Comparison of ENCODE assay signal across 8 cellular contexts in genomic region chrX:150567645-150568319, GRCh38. TPM values are rescaled to one million over a fixed set of nuclear protein-coding genes. Genes with fewer than 3 reads are reported as not detected.
A peak's percentile ranks its signal among the peaks of the same experiment; 100 is the strongest.
DNase-seq lines count a peak whose midpoint lies in the region; ATAC-seq, FAIRE-seq and TF ChIP-seq lines count a peak whose summit lies in the region.

No MANE protein-coding gene starts in this region.

- H3K27me3 Mint-ChIP-seq in IgD-negative memory B cell (peaks cover 2% of the 10 kb centered on the region), nephron (ENCODE audit: low read depth) (no peaks in the 10 kb centered on the region)

- peaks cover 0 to 6% (median 0%) of the 10 kb centered on the region in 11 experiments; a peak in 2 of 22 replicates for H3K9me3 ChIP-seq in BLaER1 treated with 17β-estradiol and CSF1 and Interleukin-3, amounts not matched to agents 10 nM and 100 nM (replicated peaks in 1 of 11)

- H4K20me1 ChIP-seq in BLaER1 treated with 17β-estradiol and CSF1 and Interleukin-3, amounts not matched to agents 10 nM and 100 nM, result peaks cover 0 to 20% (median 7%) of the 10 kb centered on the region in 11 experiments; a peak in 5 of 22 replicates

- H3K4me1 ChIP-seq in BLaER1 treated with 17β-estradiol and CSF1 and Interleukin-3, amounts not matched to agents 10 nM and 100 nM, result peaks cover 27 to 35% (median 31%) of the 10 kb centered on the region in 10 experiments

- H3K36me3 Mint-ChIP-seq in IgD-negative memory B cell (no peaks in the 10 kb centered on the region), nephron (ENCODE audit: low read depth) (no peaks in the 10 kb centered on the region)

- no peak overlapping the region for H3K9ac ChIP-seq in BLaER1 treated with 17β-estradiol and CSF1 and Interleukin-3, amounts not matched to agents 10 nM and 100 nM

- H3K4me3 Mint-ChIP-seq in IgD-negative memory B cell (peak overlapping the region; percentile 74 to 90 (median 84)), nephron (peak overlapping the region; percentile 75 to 87 (median 87))

- H3K4me3 ChIP-seq in BLaER1 treated with 17β-estradiol and CSF1 and Interleukin-3, amounts not matched to agents 10 nM and 100 nM, result no peak overlapping the region; a peak in 1 of 20 replicates
- H3K4me3 ChIP-seq in bronchial epithelial cell (ENCODE audit: low read depth, low read length), result peak overlapping the region; percentile 15

- no peaks in the 10 kb centered on the region for H3K27me3 ChIP-seq in BLaER1 treated with 17β-estradiol and CSF1 and Interleukin-3, amounts not matched to agents 10 nM and 100 nM
- H3K27me3 ChIP-seq in bronchial epithelial cell (ENCODE audit: control insufficient read depth, insufficient read depth, low read length), result no peaks in the 10 kb centered on the region

- H3K4me2 ChIP-seq in BLaER1 treated with 17β-estradiol and CSF1 and Interleukin-3, amounts not matched to agents 10 nM and 100 nM, result peak overlapping the region in 9 of 11 experiments; percentile 15 to 64 (median 36); a peak in 13 of 22 replicates

- peak overlapping the region in 2 of 3 donors; percentile 86 to 89 for H3K27ac Mint-ChIP-seq in IgD-negative memory B cell
- H3K27ac Mint-ChIP-seq in nephron, result peak overlapping the region; percentile 73 to 97 (median 87)

- H3K9me3 Mint-ChIP-seq in IgD-negative memory B cell (peaks cover 0 to 4% (median 0%) of the 10 kb centered on the region in 3 donors), nephron (peaks cover 13% of the 10 kb centered on the region)

- H3K36me3 ChIP-seq in BLaER1 treated with 17β-estradiol and CSF1 and Interleukin-3, amounts not matched to agents 10 nM and 100 nM, result no peaks in the 10 kb centered on the region
- no peaks in the 10 kb centered on the region for H3K36me3 ChIP-seq in bronchial epithelial cell (ENCODE audit: control insufficient read depth, insufficient read depth, low read length)

- no peak for FAIRE-seq in bronchial epithelial cell (lab: Jason Lieb, UNC)

- DNase-seq in bronchial epithelial cell (ENCODE audit: low read depth) (no peak), NOMO-1 (lab: John Stamatoyannopoulos, UW; ENCODE audit: unreplicated experiment in 2 of 2) (no peak), NCI-H1436 treated with DMSO at 0.1 percent for 48 hours (lab: John Stamatoyannopoulos, UW) (no peak)

- ATAC-seq in HG03469 (IDR thresholded peaks at IDR 0.05; ENCODE audit: unreplicated experiment) (no peak), HG03460 (IDR thresholded peaks at IDR 0.05; ENCODE audit: unreplicated experiment) (no peak)

- H3K27ac ChIP-seq in BLaER1 treated with 17β-estradiol and CSF1 and Interleukin-3, amounts not matched to agents 10 nM and 100 nM, result peak overlapping the region in 2 of 11 experiments; percentile 17 to 39; a peak in 2 of 22 replicates

- H3K4me1 Mint-ChIP-seq in IgD-negative memory B cell (peaks cover 14 to 45% (median 30%) of the 10 kb centered on the region in 3 donors), nephron (peaks cover 25% of the 10 kb centered on the region)

- TF ChIP-seq CTCF in bronchial epithelial cell (IDR thresholded peaks at IDR 0.05; ENCODE audit: insufficient read depth, low read length, severe bottlenecking) (no peak), nephron (IDR thresholded peaks at IDR 0.05; ENCODE audit: unreplicated experiment in 3 of 3) (no peak)

RNA-seq across cellular contexts. Expression of gene MTM1, which starts 0.6 kb away (rescaled TPM):
- polyA plus RNA-seq in IgD-negative memory B cell, result 15.0 TPM
- 11.3 and 15.2 TPM in 2 replicates for total RNA-seq in bronchial epithelial cell
